9 cellular contexts compared by ENCODE assay signal in the genomic region with DNA sequence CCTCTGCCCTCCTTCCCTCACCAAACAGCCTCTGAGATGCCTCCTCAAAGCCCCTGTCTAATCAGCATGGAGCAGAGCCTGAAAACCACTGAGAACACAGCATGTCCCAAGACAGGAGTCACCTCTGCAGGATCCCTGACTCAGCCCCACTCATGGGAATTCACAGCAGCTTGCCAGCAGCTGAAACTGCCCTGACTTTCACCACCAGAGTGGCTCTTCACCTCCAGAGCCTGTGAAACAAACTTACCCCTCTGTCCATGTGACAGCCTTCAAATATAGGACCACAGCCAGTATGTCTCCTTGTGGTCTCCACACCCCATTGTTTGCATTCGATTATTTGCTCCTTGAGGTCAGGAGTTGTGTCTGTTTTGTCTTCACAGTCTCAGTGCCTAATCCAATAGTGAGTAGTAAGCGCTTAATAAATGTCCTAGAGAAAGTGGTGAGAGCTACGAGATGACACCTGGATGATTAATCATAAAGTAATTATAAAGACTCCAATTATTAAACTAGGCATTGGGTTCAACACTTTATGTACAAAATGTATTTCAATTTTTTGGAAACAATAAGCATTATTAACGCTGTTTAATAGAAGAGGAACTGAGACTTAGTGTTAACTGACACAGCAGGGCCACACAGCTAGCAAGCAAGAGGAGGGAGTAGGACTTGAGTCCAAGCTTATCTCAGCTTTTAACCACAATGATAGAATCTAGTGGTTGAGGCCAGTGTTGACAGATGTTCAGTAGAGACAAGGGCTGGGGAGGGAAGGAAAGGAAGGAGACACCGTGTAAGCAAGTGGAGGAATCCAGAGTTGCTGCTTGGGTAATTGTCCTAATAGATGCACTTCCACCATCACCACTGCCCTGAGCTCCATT.
DNase-seq lines count a peak whose midpoint lies in the region; ATAC-seq and TF ChIP-seq lines count a peak whose summit lies in the region.
"Had no signal": no experiment of that assay in that cellular context is flagged by ENCODE, and none has a peak within 500 bp of the region (broad histone marks: within the 10 kb centered on the region; RNA-seq: fewer than 3 reads in every experiment).

No MANE protein-coding gene starts in this region.

- H3K27ac ChIP-seq in RWPE1, result no peak overlapping the region
- no peak overlapping the region for H3K27ac ChIP-seq in WERI-Rb-1

- no peaks in the 10 kb centered on the region for H3K9me3 ChIP-seq in WERI-Rb-1 (ENCODE audit: severe bottlenecking)

- CTCF ChIA-PET in RWPE1 (lab: Yijun Ruan, JAX), result interaction anchor here (0.6 kb wide), 1 partner anchor 218 kb away, joined by 4 read pairs; no protein-coding TSS in a partner anchor

- ATAC-seq in GM19395 (IDR thresholded peaks at IDR 0.05; ENCODE audit: unreplicated experiment), result peak; percentile 63
- ATAC-seq in HG03196 (IDR thresholded peaks at IDR 0.05; ENCODE audit: unreplicated experiment), result peak; percentile 56
- peak; percentile 40 for ATAC-seq in activated naive CD8-positive, alpha-beta T cell treated with anti-CD3 and anti-CD28 coated beads, Interleukin-2, amount 50 U/mL, for 24 hours

- no peak for TF ChIP-seq CTCF in RWPE1 (conservative IDR thresholded peaks at IDR 0.05; ENCODE audit: low read depth)
- no peak for TF ChIP-seq CTCF in WERI-Rb-1 (IDR thresholded peaks at IDR 0.05; ENCODE audit: low read depth, low read length)

- DNase-seq in Ammon's horn (ENCODE audit: low spot score) (peak; percentile 9), RWPE1 (ENCODE audit: low spot score) (no peak), WERI-Rb-1 (no peak), cerebellum (ENCODE audit: low spot score) (no peak), NCI-H2227 (lab: John Stamatoyannopoulos, UW; ENCODE audit: unreplicated experiment) (no peak)
- DNase-seq in activated naive CD8-positive, alpha-beta T cell treated with anti-CD3 and anti-CD28 coated beads, Interleukin-2, amount 50 U/mL, for 24 hours, result no peak
- DNase-seq: naive B cell had no signal

- peaks cover under 1% of the 10 kb centered on the region for H3K36me3 Mint-ChIP-seq in activated naive CD8-positive, alpha-beta T cell treated with anti-CD3 and anti-CD28 coated beads, Interleukin-2, amount 50 U/mL, for 24 hours (ENCODE audit: low read depth)

- no peak overlapping the region for H3K27ac Mint-ChIP-seq in activated naive CD8-positive, alpha-beta T cell treated with anti-CD3 and anti-CD28 coated beads, Interleukin-2, amount 50 U/mL, for 24 hours

- peaks cover under 1% of the 10 kb centered on the region for H3K9me3 Mint-ChIP-seq in activated naive CD8-positive, alpha-beta T cell treated with anti-CD3 and anti-CD28 coated beads, Interleukin-2, amount 50 U/mL, for 24 hours

- peaks cover 18% of the 10 kb centered on the region for H3K27me3 Mint-ChIP-seq in activated naive CD8-positive, alpha-beta T cell treated with anti-CD3 and anti-CD28 coated beads, Interleukin-2, amount 50 U/mL, for 24 hours

- POLR2A ChIA-PET in RWPE1 (lab: Yijun Ruan, JAX; ENCODE audit: low non-redundant PET), result no interaction called here

- H3K4me3 Mint-ChIP-seq in activated naive CD8-positive, alpha-beta T cell treated with anti-CD3 and anti-CD28 coated beads, Interleukin-2, amount 50 U/mL, for 24 hours, result no peak overlapping the region
- H3K4me3 Mint-ChIP-seq: naive B cell had no signal

- no peak overlapping the region for H3K4me3 ChIP-seq in WERI-Rb-1 (ENCODE audit: low read depth, low read length)

- H3K36me3 ChIP-seq in WERI-Rb-1, result no peaks in the 10 kb centered on the region

- peaks cover 43% of the 10 kb centered on the region for H3K4me1 Mint-ChIP-seq in activated naive CD8-positive, alpha-beta T cell treated with anti-CD3 and anti-CD28 coated beads, Interleukin-2, amount 50 U/mL, for 24 hours

- no peaks in the 10 kb centered on the region for H3K27me3 ChIP-seq in WERI-Rb-1 (ENCODE audit: insufficient read depth, low read depth, severe bottlenecking)
